In genomic region chr4:156971623-156972369, GRCh38 we compare ENCODE assay signal across 8 cellular contexts. TPM values are rescaled to one million over a fixed set of nuclear protein-coding genes. Genes with fewer than 3 reads are reported as not detected.
DNase-seq lines count a peak whose midpoint lies in the region; ATAC-seq and TF ChIP-seq lines count a peak whose summit lies in the region.

A gene with protein sequence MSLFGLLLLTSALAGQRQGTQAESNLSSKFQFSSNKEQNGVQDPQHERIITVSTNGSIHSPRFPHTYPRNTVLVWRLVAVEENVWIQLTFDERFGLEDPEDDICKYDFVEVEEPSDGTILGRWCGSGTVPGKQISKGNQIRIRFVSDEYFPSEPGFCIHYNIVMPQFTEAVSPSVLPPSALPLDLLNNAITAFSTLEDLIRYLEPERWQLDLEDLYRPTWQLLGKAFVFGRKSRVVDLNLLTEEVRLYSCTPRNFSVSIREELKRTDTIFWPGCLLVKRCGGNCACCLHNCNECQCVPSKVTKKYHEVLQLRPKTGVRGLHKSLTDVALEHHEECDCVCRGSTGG (minus strand): TSS chr4:156971799. CDS start chr4:156970903, 896 bp downstream.

- peaks cover 5% of the 10 kb centered on the region for H3K9me3 Mint-ChIP-seq in activated naive CD4-positive, alpha-beta T cell treated with anti-CD3 and anti-CD28 coated beads for 36 hours
- peaks cover 8% of the 10 kb centered on the region for H3K9me3 Mint-ChIP-seq in activated naive CD4-positive, alpha-beta T cell treated with anti-CD3 and anti-CD28 coated beads, Interleukin-2, amount 50 U/mL, for 24 hours
- H3K9me3 Mint-ChIP-seq in nephron progenitor cell: no peaks in the 10 kb centered on the region

- CTCF ChIA-PET in activated naive CD4-positive, alpha-beta T cell treated with anti-CD3 and anti-CD28 coated beads for 36 hours (lab: Charles Lee): interaction anchor here (0.6 kb wide), 1 partner anchor 41 kb away, joined by 3 read pairs; no protein-coding TSS in a partner anchor

- peaks cover 61% of the 10 kb centered on the region for H3K27me3 Mint-ChIP-seq in activated naive CD4-positive, alpha-beta T cell treated with anti-CD3 and anti-CD28 coated beads for 36 hours (ENCODE audit: low read depth)
- peaks cover 44% of the 10 kb centered on the region for H3K27me3 Mint-ChIP-seq in activated naive CD4-positive, alpha-beta T cell treated with anti-CD3 and anti-CD28 coated beads, Interleukin-2, amount 50 U/mL, for 24 hours
- peaks cover 13% of the 10 kb centered on the region for H3K27me3 Mint-ChIP-seq in nephron progenitor cell (ENCODE audit: low read depth, poor library complexity)

- H3K36me3 Mint-ChIP-seq in activated naive CD4-positive, alpha-beta T cell treated with anti-CD3 and anti-CD28 coated beads for 36 hours (ENCODE audit: low read depth): peaks cover 3% of the 10 kb centered on the region
- H3K36me3 Mint-ChIP-seq in activated naive CD4-positive, alpha-beta T cell treated with anti-CD3 and anti-CD28 coated beads, Interleukin-2, amount 50 U/mL, for 24 hours: no peaks in the 10 kb centered on the region
- no peaks in the 10 kb centered on the region for H3K36me3 Mint-ChIP-seq in nephron progenitor cell (ENCODE audit: low read depth)

- DNase-seq in activated naive CD4-positive, alpha-beta T cell treated with anti-CD3 and anti-CD28 coated beads for 36 hours: peak; percentile 13
- no peak for DNase-seq in activated naive CD4-positive, alpha-beta T cell treated with anti-CD3 and anti-CD28 coated beads, Interleukin-2, amount 50 U/mL, for 16 hours
- DNase-seq in NCI-H1092 treated with DMSO at 0.1 percent for 48 hours (lab: John Stamatoyannopoulos, UW) (peak; percentile 51), globus pallidus (ENCODE audit: low spot score) (peak; percentile 62), nephron progenitor cell (peak; percentile 88)

- peak within 1 kb of the TSS; percentile 41 for H3K4me3 Mint-ChIP-seq in activated naive CD4-positive, alpha-beta T cell treated with anti-CD3 and anti-CD28 coated beads for 36 hours
- H3K4me3 Mint-ChIP-seq in activated naive CD4-positive, alpha-beta T cell treated with anti-CD3 and anti-CD28 coated beads, Interleukin-2, amount 50 U/mL, for 24 hours: peak within 1 kb of the TSS; percentile 61
- H3K4me3 Mint-ChIP-seq in nephron progenitor cell: peak within 1 kb of the TSS; percentile 94

- H3K4me1 Mint-ChIP-seq in activated naive CD4-positive, alpha-beta T cell treated with anti-CD3 and anti-CD28 coated beads for 36 hours (ENCODE audit: low read depth): peaks cover 12% of the 10 kb centered on the region
- peaks cover 8% of the 10 kb centered on the region for H3K4me1 Mint-ChIP-seq in activated naive CD4-positive, alpha-beta T cell treated with anti-CD3 and anti-CD28 coated beads, Interleukin-2, amount 50 U/mL, for 24 hours
- H3K4me1 Mint-ChIP-seq in nephron progenitor cell: peaks cover 67% of the 10 kb centered on the region

- intact Hi-C loops in activated naive CD4-positive, alpha-beta T cell treated with anti-CD3 and anti-CD28 coated beads for 36 hours (cut with micrococcal nuclease): loop anchor here (5.0 kb wide), 1 partner anchor 1019 kb away; the partner anchor contains the start of gene CTSO

- peak; percentile 30 for TF ChIP-seq CTCF in nephron progenitor cell (IDR thresholded peaks at IDR 0.05)

- no peak within 1 kb of the TSS for H3K27ac Mint-ChIP-seq in activated naive CD4-positive, alpha-beta T cell treated with anti-CD3 and anti-CD28 coated beads for 36 hours
- no peak within 1 kb of the TSS for H3K27ac Mint-ChIP-seq in activated naive CD4-positive, alpha-beta T cell treated with anti-CD3 and anti-CD28 coated beads, Interleukin-2, amount 50 U/mL, for 24 hours
- H3K27ac Mint-ChIP-seq in nephron progenitor cell: peak within 1 kb of the TSS; percentile 83

- no peak for ATAC-seq in HG03196 (IDR thresholded peaks at IDR 0.05; ENCODE audit: unreplicated experiment)
- ATAC-seq in HG02642 (IDR thresholded peaks at IDR 0.05; ENCODE audit: poor library complexity, unreplicated experiment): no peak

RNA-seq across cellular contexts. Expression of the gene that starts here (rescaled TPM):
- total RNA-seq in activated naive CD4-positive, alpha-beta T cell treated with anti-CD3 and anti-CD28 coated beads for 36 hours: not detected

Comparison
In these comparisons a context has a peak if more than half of its experiments do, and no peak if none do; other contexts are left out.
1. Peak in DNase-seq in activated naive CD4-positive, alpha-beta T cell treated with anti-CD3 and anti-CD28 coated beads for 36 hours; RNA of the gene not detected or under 1 TPM.
2. H3K4me3 Mint-ChIP-seq: peak in every context shown above with its lines; median percentile 94 in nephron progenitor cell; 61 in activated naive CD4-positive, alpha-beta T cell treated with anti-CD3 and anti-CD28 coated beads, Interleukin-2, amount 50 U/mL, for 24 hours; 41 in activated naive CD4-positive, alpha-beta T cell treated with anti-CD3 and anti-CD28 coated beads for 36 hours.